In the genomic region with DNA sequence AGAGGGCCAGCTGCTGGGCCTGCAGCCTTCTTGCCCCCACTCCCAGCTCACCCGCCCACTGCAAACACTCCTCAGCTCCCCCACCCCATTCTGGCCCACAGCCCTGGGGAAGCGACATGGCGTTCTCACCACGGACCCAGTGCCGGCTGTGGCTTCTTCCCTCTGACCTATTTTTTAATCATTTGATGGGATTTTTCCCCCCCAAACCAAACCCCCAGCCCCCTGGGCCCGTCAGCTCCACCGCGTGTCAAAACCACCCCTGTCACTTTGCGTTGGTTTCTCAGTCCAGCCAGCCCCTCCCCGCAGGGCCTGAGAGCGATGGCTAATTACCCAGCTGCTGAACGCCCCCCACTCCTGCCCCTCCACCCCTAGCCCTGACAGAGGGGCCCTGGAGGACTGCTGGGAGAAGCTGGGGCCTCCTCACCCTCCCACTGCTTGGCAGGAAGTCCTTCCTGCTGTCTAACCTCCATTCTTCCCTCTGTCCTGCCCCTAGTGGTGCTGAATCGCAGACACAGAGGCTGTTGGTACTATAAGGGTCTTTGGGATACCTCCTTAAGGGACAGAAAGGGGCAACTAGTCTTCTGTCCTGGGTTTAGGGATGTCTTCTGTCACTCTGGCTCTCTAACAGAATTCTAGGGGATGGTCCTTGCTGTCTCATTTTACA, we compare ENCODE assay signal across 1 cellular context.
A peak's percentile ranks its signal among the peaks of the same experiment; 100 is the strongest.
TF ChIP-seq lines count a peak whose summit lies in the region.

No MANE protein-coding gene starts in this region.

TF ChIP-seq in H1, 55 proteins besides CTCF, POLR2A, EP300 and RAD21:
- TF ChIP-seq, protein P1, sequence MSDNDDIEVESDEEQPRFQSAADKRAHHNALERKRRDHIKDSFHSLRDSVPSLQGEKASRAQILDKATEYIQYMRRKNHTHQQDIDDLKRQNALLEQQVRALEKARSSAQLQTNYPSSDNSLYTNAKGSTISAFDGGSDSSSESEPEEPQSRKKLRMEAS (IDR thresholded peaks at IDR 0.05): no peak
- TF ChIP-seq KDM1A (IDR thresholded peaks at IDR 0.05; ENCODE audit: borderline replicate concordance, low read length): peak; percentile 90
